In genomic region chr3:38421679-38422336, GRCh38 we compare ENCODE assay signal across 17 cellular contexts.
"Had no signal": no experiment of that assay in that cellular context is flagged by ENCODE, and none has a peak within 500 bp of the region (broad histone marks: within the 10 kb centered on the region; RNA-seq: fewer than 3 reads in every experiment).

No MANE protein-coding gene starts in this region.

- H3K4me1 Mint-ChIP-seq: activated B cell treated with CpG ODN at 0.5 μM for 24 hours, nephron progenitor cell had no signal

- H3K36me3 ChIP-seq: cardiac muscle cell, right atrium auricular region, transverse colon had no signal

- H3K27ac Mint-ChIP-seq: activated B cell treated with CpG ODN at 0.5 μM for 24 hours; T-helper 1 cell treated with Interleukin-12 subunit alpha and Interleukin-12 subunit beta and Interleukin-4 antibody, amounts not matched to agents 30 μg/mL and 1 μg/mL, for 36 hours had no signal

- DNase-seq: activated B cell treated with CpG ODN at 0.5 μM for 24 hours; activated CD4-positive, alpha-beta T cell treated with anti-CD3 and anti-CD28 coated beads, Interleukin-2, amount 50 U/mL, for 1 hour; activated CD8-positive, alpha-beta memory T cell treated with anti-CD3 and anti-CD28 coated beads for 24 hours; activated naive CD4-positive, alpha-beta T cell; dorsolateral prefrontal cortex; kidney glomerular epithelial cell; mesenchymal stem cell; nephron progenitor cell; small intestine; stimulated activated CD4-positive, alpha-beta T cell treated with anti-CD3 and anti-CD28 coated beads, Interleukin-4, amount 100 ng/mL, for 4 hours; stimulated activated CD8-positive, alpha-beta memory T cell treated with anti-CD3 and anti-CD28 coated beads, Interleukin-4, amount 100 ng/mL, for 48 hours; stimulated activated naive CD4-positive, alpha-beta T cell treated with Interleukin-2 at 50 U/mL for 16 hours; transverse colon had no signal

- H3K4me3 ChIP-seq: cardiac muscle cell, dorsolateral prefrontal cortex, right atrium auricular region, transverse colon had no signal

- H3K9me3 Mint-ChIP-seq: activated B cell treated with CpG ODN at 0.5 μM for 24 hours; nephron progenitor cell; T-helper 1 cell treated with Interleukin-12 subunit alpha and Interleukin-12 subunit beta and Interleukin-4 antibody, amounts not matched to agents 30 μg/mL and 1 μg/mL, for 36 hours had no signal

- H3K27me3 Mint-ChIP-seq: activated B cell treated with CpG ODN at 0.5 μM for 24 hours, progenitor cell of endocrine pancreas had no signal

- H3K4me1 ChIP-seq: right atrium auricular region had no signal

- H3K9me3 ChIP-seq: right atrium auricular region, transverse colon had no signal

- H3K27ac ChIP-seq: cardiac muscle cell, dorsolateral prefrontal cortex, right atrium auricular region had no signal

- H3K4me3 Mint-ChIP-seq: activated B cell treated with CpG ODN at 0.5 μM for 24 hours, nephron progenitor cell had no signal

- H3K27me3 ChIP-seq: cardiac muscle cell, dorsolateral prefrontal cortex, right atrium auricular region, transverse colon had no signal
